8 cellular contexts compared by ENCODE assay signal in genomic region chr1:145823565-145824498, GRCh38. TPM values are rescaled to one million over a fixed set of nuclear protein-coding genes. Genes with fewer than 3 reads are reported as not detected.
A peak's percentile ranks its signal among the peaks of the same experiment; 100 is the strongest.
DNase-seq lines count a peak whose midpoint lies in the region; ATAC-seq and TF ChIP-seq lines count a peak whose summit lies in the region.

TSS of gene POLR3C (plus strand) at chr1:145824200. CDS start at chr1:145825777, 1,577 bp downstream.
TSS of gene RNF115 (minus strand) at chr1:145824095. CDS start at chr1:145823873, 222 bp downstream.

- H3K4me2 ChIP-seq in hepatocyte, result peak within 1 kb of the TSS; percentile 73

- peaks cover 9% of the 10 kb centered on the region for H3K4me1 ChIP-seq in hepatocyte (ENCODE audit: insufficient read depth)

- no peak for TF ChIP-seq CTCF in astrocyte of the cerebellum (IDR thresholded peaks at IDR 0.05; ENCODE audit: low read depth, low read length, missing control alignments)
- TF ChIP-seq CTCF in hepatocyte (IDR thresholded peaks at IDR 0.05; ENCODE audit: poor library complexity), result no peak

- WGBS in hepatocyte (ENCODE audit: low lambda C conversion rate, missing lambda C conversion rate), result under 1% methylated on average over 87 of the region's 89 CpGs

- H3K36me3 ChIP-seq in hepatocyte (replicated peaks; ENCODE audit: insufficient read depth, low read depth), result peaks cover 4% of the 10 kb centered on the region

- ATAC-seq in GM18511 (IDR thresholded peaks at IDR 0.05; ENCODE audit: unreplicated experiment) (peak; percentile 88), HG03025 (IDR thresholded peaks at IDR 0.05; ENCODE audit: low FRiP score, unreplicated experiment) (peak; percentile 82)

- no peaks in the 10 kb centered on the region for H3K9me2 ChIP-seq in hepatocyte (replicated peaks; ENCODE audit: insufficient read depth)

- no peaks in the 10 kb centered on the region for H3K27me3 ChIP-seq in hepatocyte

- H3K9me3 ChIP-seq in hepatocyte (ENCODE audit: low read depth), result no peaks in the 10 kb centered on the region

- DNase-seq in NCI-H2081 (lab: John Stamatoyannopoulos, UW) (peak; percentile 96 to 97), T1000 (lab: John Stamatoyannopoulos, UW) (peak; percentile 73), astrocyte of the cerebellum (ENCODE audit: low read depth) (peak; percentile 78), hepatocyte (ENCODE audit: low spot score) (peak; percentile 96), retina (peak; percentile 95), OCI-M2 (lab: John Stamatoyannopoulos, UW; ENCODE audit: unreplicated experiment) (no peak)

- H4K20me1 ChIP-seq in hepatocyte (ENCODE audit: insufficient read depth, poor library complexity, severe bottlenecking), result no peaks in the 10 kb centered on the region

- peaks cover 45% of the 10 kb centered on the region for H3K79me2 ChIP-seq in hepatocyte

- H3K4me3 ChIP-seq in astrocyte of the cerebellum (ENCODE audit: low read depth, low read length) (peak within 1 kb of the TSS; percentile 86), hepatocyte (peak within 1 kb of the TSS; percentile 90)

- in situ Hi-C loops in astrocyte of the cerebellum (cut with HindIII; ENCODE audit: low sequenced_read_pairs), result no loop called here

- peak within 1 kb of the TSS; percentile 93 for H2AFZ ChIP-seq in hepatocyte

- H3K27ac ChIP-seq in hepatocyte, result peak within 1 kb of the TSS; percentile 97

RNA-seq across cellular contexts. Expression of gene POLR3C, which starts in this region (rescaled TPM):
- total RNA-seq in hepatocyte, result 19.6 and 29.2 TPM in 2 replicates
- polyA plus RNA-seq in hepatocyte, result 20.6 and 20.9 TPM in 2 replicates

RNA-seq across cellular contexts. Expression of gene RNF115, which starts in this region (rescaled TPM):
- 10.3 and 13.7 TPM in 2 replicates for total RNA-seq in hepatocyte
- 8.6 and 8.7 TPM in 2 replicates for polyA plus RNA-seq in hepatocyte
